Comparison of ENCODE assay signal across 10 cellular contexts in genomic region chr16:29664133-29664912, GRCh38. TPM values are rescaled to one million over a fixed set of nuclear protein-coding genes. Genes with fewer than 3 reads are reported as not detected.
DNase-seq lines count a peak whose midpoint lies in the region; ATAC-seq and TF ChIP-seq lines count a peak whose summit lies in the region.
"Had no signal": no experiment of that assay in that cellular context is flagged by ENCODE, and none has a peak within 500 bp of the region (broad histone marks: within the 10 kb centered on the region; RNA-seq: fewer than 3 reads in every experiment).

No MANE protein-coding gene starts in this region.

- H3K4me1 ChIP-seq in mucosa of descending colon (ENCODE audit: low read depth): no peaks in the 10 kb centered on the region
- H3K4me1 ChIP-seq in ovary (ENCODE audit: insufficient read depth): peaks cover 5% of the 10 kb centered on the region

- intact Hi-C loops in activated T-helper 2 cell treated with anti-CD3 and anti-CD28 coated beads, Interferon-gamma antibody, Interleukin-2, Interleukin-4, amounts not matched to agents 10 μg/mL and 5 μg/mL and 100 μg/mL, durations not matched to agents 14 hours and 24 hours and 36 hours (cut with micrococcal nuclease): loop anchor here (2.0 to 5.0 kb wide), 4 partner anchors 14 to 70 kb away; partner anchors contain the start of gene QPRT
- intact Hi-C loops in mucosa of descending colon (cut with DNase I, micrococcal nuclease): no loop called here
- intact Hi-C loops in ovary (cut with DNase I): loop anchor here in 1 of 4 donors (10.0 kb wide), 1 partner anchor 110 kb away; the partner anchor contains the start of gene ZG16

- peaks cover 40% of the 10 kb centered on the region for H3K4me1 Mint-ChIP-seq in activated T-helper 2 cell treated with anti-CD3 and anti-CD28 coated beads, Interferon-gamma antibody, Interleukin-2, Interleukin-4, amounts not matched to agents 10 μg/mL and 5 μg/mL and 100 μg/mL, durations not matched to agents 14 hours and 24 hours and 36 hours (ENCODE audit: low read depth)
- H3K4me1 Mint-ChIP-seq in type B pancreatic cell (ENCODE audit: unreplicated experiment): peaks cover 27% of the 10 kb centered on the region

- H3K27me3 ChIP-seq in ovary: no peaks in the 10 kb centered on the region

- H3K36me3 ChIP-seq in mucosa of descending colon (ENCODE audit: low read depth): no peaks in the 10 kb centered on the region
- H3K36me3 ChIP-seq in ovary: no peaks in the 10 kb centered on the region

- ATAC-seq in mucosa of descending colon: peak; percentile 23
- ATAC-seq in HG03175 (IDR thresholded peaks at IDR 0.05; ENCODE audit: unreplicated experiment): no peak
- ATAC-seq in HG02884 (IDR thresholded peaks at IDR 0.05; ENCODE audit: unreplicated experiment): no peak

- H3K36me3 Mint-ChIP-seq in activated T-helper 2 cell treated with anti-CD3 and anti-CD28 coated beads, Interferon-gamma antibody, Interleukin-2, Interleukin-4, amounts not matched to agents 10 μg/mL and 5 μg/mL and 100 μg/mL, durations not matched to agents 14 hours and 24 hours and 36 hours (ENCODE audit: low read depth): peaks cover 55% of the 10 kb centered on the region
- H3K36me3 Mint-ChIP-seq in type B pancreatic cell: no peaks in the 10 kb centered on the region

- H3K27me3 Mint-ChIP-seq in activated T-helper 2 cell treated with anti-CD3 and anti-CD28 coated beads, Interferon-gamma antibody, Interleukin-2, Interleukin-4, amounts not matched to agents 10 μg/mL and 5 μg/mL and 100 μg/mL, durations not matched to agents 14 hours and 24 hours and 36 hours (ENCODE audit: low read depth): no peaks in the 10 kb centered on the region
- no peaks in the 10 kb centered on the region for H3K27me3 Mint-ChIP-seq in type B pancreatic cell

- no peak for TF ChIP-seq EP300 in ovary (IDR thresholded peaks at IDR 0.05)

- no peak for TF ChIP-seq POLR2A in ovary (IDR thresholded peaks at IDR 0.05)

- H3K9me3 ChIP-seq in mucosa of descending colon (no peaks in the 10 kb centered on the region), ovary (no peaks in the 10 kb centered on the region)

- WGBS in ovary, 3 donors: 80 to 87% (median 85%) methylated on average over 33 of the region's 33 CpGs

- no peak overlapping the region for H3K27ac ChIP-seq in ovary
- H3K27ac ChIP-seq: C4-2B had no signal

- H3K27ac Mint-ChIP-seq in activated T-helper 2 cell treated with anti-CD3 and anti-CD28 coated beads, Interferon-gamma antibody, Interleukin-2, Interleukin-4, amounts not matched to agents 10 μg/mL and 5 μg/mL and 100 μg/mL, durations not matched to agents 14 hours and 24 hours and 36 hours: peak overlapping the region; percentile 93
- no peak overlapping the region for H3K27ac Mint-ChIP-seq in type B pancreatic cell

- H3K4me3 ChIP-seq in mucosa of descending colon: no peak overlapping the region
- no peak overlapping the region for H3K4me3 ChIP-seq in ovary

- no peaks in the 10 kb centered on the region for H3K9me3 Mint-ChIP-seq in activated T-helper 2 cell treated with anti-CD3 and anti-CD28 coated beads, Interferon-gamma antibody, Interleukin-2, Interleukin-4, amounts not matched to agents 10 μg/mL and 5 μg/mL and 100 μg/mL, durations not matched to agents 14 hours and 24 hours and 36 hours
- H3K9me3 Mint-ChIP-seq in type B pancreatic cell: no peaks in the 10 kb centered on the region

- peak; percentile 79 for DNase-seq in activated effector memory CD4-positive, alpha-beta T cell treated with anti-CD3 and anti-CD28 coated beads, Interleukin-2, amount 50 U/mL, for 16 hours
- no peak for DNase-seq in activated effector memory CD4-positive, alpha-beta T cell treated with Interleukin-2 at 50 U/mL for 16 hours
- DNase-seq in activated T-helper 2 cell treated with anti-CD3 and anti-CD28 coated beads, Interferon-gamma antibody, Interleukin-2, Interleukin-4, amounts not matched to agents 10 μg/mL and 5 μg/mL and 100 μg/mL, durations not matched to agents 14 hours and 24 hours and 36 hours (ENCODE audit: low spot score): peak; percentile 28
- DNase-seq in mucosa of descending colon: peak in 2 of 3 donors; percentile 29 to 69
- no peak for DNase-seq in type B pancreatic cell (ENCODE audit: extremely low spot score, unreplicated experiment)
- DNase-seq in ovary: no peak
- DNase-seq: cerebellar nuclear complex had no signal

- peak overlapping the region; percentile 94 for H3K4me3 Mint-ChIP-seq in activated T-helper 2 cell treated with anti-CD3 and anti-CD28 coated beads, Interferon-gamma antibody, Interleukin-2, Interleukin-4, amounts not matched to agents 10 μg/mL and 5 μg/mL and 100 μg/mL, durations not matched to agents 14 hours and 24 hours and 36 hours (ENCODE audit: low read depth)
- no peak overlapping the region for H3K4me3 Mint-ChIP-seq in type B pancreatic cell

- TF ChIP-seq CTCF in mucosa of descending colon (IDR thresholded peaks at IDR 0.05): no peak
- no peak for TF ChIP-seq CTCF in type B pancreatic cell (conservative IDR thresholded peaks at IDR 0.05)
- no peak for TF ChIP-seq CTCF in ovary (IDR thresholded peaks at IDR 0.05)

RNA-seq across cellular contexts. Expression of gene SPN, which starts 1.3 kb away (rescaled TPM):
- 254 and 258 TPM in 2 replicates for total RNA-seq in activated T-helper 2 cell treated with anti-CD3 and anti-CD28 coated beads, Interferon-gamma antibody, Interleukin-2, Interleukin-4, amounts not matched to agents 10 μg/mL and 5 μg/mL and 100 μg/mL, durations not matched to agents 14 hours and 24 hours and 36 hours
- total RNA-seq in mucosa of descending colon (1 to 10 TPM; 4.4 to 6.0 (median 4.5) TPM), type B pancreatic cell (ENCODE audit: low replicate concordance) (0.14 and 0.31 TPM in 2 replicates), ovary (1 to 10 TPM in 3 of 7 donors, under 1 TPM in 4; 0.60 to 2.3 (median 0.88) TPM)
- polyA plus RNA-seq in ovary: 1 to 10 TPM in 1 of 2 donors, under 1 TPM in 1; 0.42 to 5.1 TPM

RNA-seq across cellular contexts. Expression of gene QPRT, which starts 14.7 kb away (rescaled TPM):
- total RNA-seq in activated T-helper 2 cell treated with anti-CD3 and anti-CD28 coated beads, Interferon-gamma antibody, Interleukin-2, Interleukin-4, amounts not matched to agents 10 μg/mL and 5 μg/mL and 100 μg/mL, durations not matched to agents 14 hours and 24 hours and 36 hours: 24.1 and 29.0 TPM in 2 replicates
- 10 to 100 TPM; 25.3 to 54.6 (median 25.4) TPM for total RNA-seq in mucosa of descending colon
- 92.3 and 129 TPM in 2 replicates for total RNA-seq in type B pancreatic cell (ENCODE audit: low replicate concordance)
- 10 to 100 TPM; 31.8 to 67.9 (median 43.1) TPM for total RNA-seq in ovary
- polyA plus RNA-seq in ovary: 10 to 100 TPM; 21.4 to 47.7 TPM

Comparison
In these comparisons a context has a peak if more than half of its experiments do, and no peak if none do; other contexts are left out.
1. DNase-seq: peak in activated effector memory CD4-positive, alpha-beta T cell treated with anti-CD3 and anti-CD28 coated beads, Interleukin-2, amount 50 U/mL, for 16 hours (single experiment), activated T-helper 2 cell treated with anti-CD3 and anti-CD28 coated beads, Interferon-gamma antibody, Interleukin-2, Interleukin-4, amounts not matched to agents 10 μg/mL and 5 μg/mL and 100 μg/mL, durations not matched to agents 14 hours and 24 hours and 36 hours (single experiment) and mucosa of descending colon (2 of 3); none in activated effector memory CD4-positive, alpha-beta T cell treated with Interleukin-2 at 50 U/mL for 16 hours (single experiment), type B pancreatic cell (single experiment) and ovary (0 of 5).
2. RNA of gene SPN, which starts 1.3 kb away (total RNA-seq): 254 to 258 TPM in activated T-helper 2 cell treated with anti-CD3 and anti-CD28 coated beads, Interferon-gamma antibody, Interleukin-2, Interleukin-4, amounts not matched to agents 10 μg/mL and 5 μg/mL and 100 μg/mL, durations not matched to agents 14 hours and 24 hours and 36 hours; 4.4 to 6.0 TPM in mucosa of descending colon, 0.60 to 2.3 TPM in ovary and 0.14 to 0.31 TPM in type B pancreatic cell; every median in the first group is over 10 times any median in the second.